In the genomic region with DNA sequence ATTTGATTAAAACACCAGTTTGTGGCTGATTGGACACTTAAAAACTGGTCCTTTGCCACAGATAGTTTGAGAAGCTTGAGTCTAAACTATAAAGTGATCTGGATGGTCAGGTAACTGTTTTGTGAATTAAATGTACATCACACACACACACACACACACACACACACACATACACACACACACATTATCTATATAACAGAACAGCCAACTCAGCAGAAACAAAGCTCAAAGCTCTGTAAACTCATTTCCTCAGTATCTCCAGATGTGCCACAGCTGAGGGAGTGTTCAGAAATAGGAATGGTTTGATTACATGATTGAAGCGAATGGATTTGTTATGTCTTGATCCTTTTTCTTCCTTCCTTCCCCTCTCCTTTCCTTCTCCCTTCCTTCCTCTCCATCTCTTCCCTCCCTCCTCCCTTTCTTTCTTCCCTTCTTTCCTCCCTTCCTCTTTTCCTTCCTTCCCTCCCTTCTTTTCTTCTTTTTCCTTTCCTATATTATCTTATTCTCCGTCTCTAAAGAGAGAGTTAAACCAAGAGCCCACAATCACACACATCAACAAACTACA, we compare ENCODE assay signal across 3 cellular contexts.
TF ChIP-seq lines count a peak whose summit lies in the region.

No MANE protein-coding gene starts in this region.

TF ChIP-seq in A549, 52 proteins besides CTCF, POLR2A, EP300 and RAD21:
- TF ChIP-seq SMC3 (IDR thresholded peaks at IDR 0.05): no peak
- TF ChIP-seq, protein P1, sequence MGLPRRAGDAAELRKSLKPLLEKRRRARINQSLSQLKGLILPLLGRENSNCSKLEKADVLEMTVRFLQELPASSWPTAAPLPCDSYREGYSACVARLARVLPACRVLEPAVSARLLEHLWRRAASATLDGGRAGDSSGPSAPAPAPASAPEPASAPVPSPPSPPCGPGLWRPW (IDR thresholded peaks at IDR 0.05): no peak
- peak; percentile 88 for TF ChIP-seq MAFK (IDR thresholded peaks at IDR 0.05; ENCODE audit: partially characterized antibody)
- TF ChIP-seq, protein P2, sequence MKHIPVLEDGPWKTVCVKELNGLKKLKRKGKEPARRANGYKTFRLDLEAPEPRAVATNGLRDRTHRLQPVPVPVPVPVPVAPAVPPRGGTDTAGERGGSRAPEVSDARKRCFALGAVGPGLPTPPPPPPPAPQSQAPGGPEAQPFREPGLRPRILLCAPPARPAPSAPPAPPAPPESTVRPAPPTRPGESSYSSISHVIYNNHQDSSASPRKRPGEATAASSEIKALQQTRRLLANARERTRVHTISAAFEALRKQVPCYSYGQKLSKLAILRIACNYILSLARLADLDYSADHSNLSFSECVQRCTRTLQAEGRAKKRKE (CRISPR knock-in tag; IDR thresholded peaks at IDR 0.05; ENCODE audit: low read depth): no peak
- TF ChIP-seq BHLHE40 (IDR thresholded peaks at IDR 0.05; ENCODE audit: low read depth, low read length): no peak
- TF ChIP-seq SREBF2 (IDR thresholded peaks at IDR 0.05): no peak
- TF ChIP-seq NPAS2 (CRISPR knock-in tag; IDR thresholded peaks at IDR 0.05; ENCODE audit: borderline replicate concordance): no peak
- no peak for TF ChIP-seq CHD2 (IDR thresholded peaks at IDR 0.05; ENCODE audit: low read length, partially characterized antibody)

TF ChIP-seq in GM23338, 12 proteins besides CTCF, POLR2A, EP300 and RAD21:
- TF ChIP-seq POLR2AphosphoS5 (IDR thresholded peaks at IDR 0.05; ENCODE audit: low read depth) (no peak), CREB1 (CRISPR knock-in tag; IDR thresholded peaks at IDR 0.05; ENCODE audit: low read depth) (no peak)

TF ChIP-seq in IMR-90, 13 proteins besides CTCF, POLR2A, EP300 and RAD21:
- no peak for TF ChIP-seq CHD1 (IDR thresholded peaks at IDR 0.05; ENCODE audit: low read depth, low read length)
- peak; percentile 86 for TF ChIP-seq MAFK (IDR thresholded peaks at IDR 0.05; ENCODE audit: low read depth, low read length)
